Comparison of ENCODE assay signal across 17 cellular contexts in the genomic region with DNA sequence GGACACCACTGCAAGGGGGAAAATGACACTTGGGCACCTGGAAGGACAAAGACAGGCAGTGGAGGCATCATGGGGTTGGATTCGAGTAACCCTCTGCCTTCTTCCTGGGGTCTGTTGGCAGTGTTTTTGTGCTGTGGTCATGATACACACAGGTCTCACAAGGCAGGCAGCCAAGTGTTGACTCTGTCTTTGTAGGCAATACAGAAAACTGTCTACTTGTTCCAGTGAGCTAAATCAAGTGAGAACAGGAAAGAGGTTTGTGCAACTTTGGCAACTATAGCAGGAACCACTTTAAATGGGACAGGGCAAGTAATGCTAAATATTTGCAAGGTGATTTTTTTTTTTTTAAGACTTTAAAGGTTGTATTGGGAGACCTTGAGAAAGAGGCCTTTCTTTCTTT.
A peak's percentile ranks its signal among the peaks of the same experiment; 100 is the strongest.
DNase-seq lines count a peak whose midpoint lies in the region; ATAC-seq lines count a peak whose summit lies in the region.
"Had no signal": no experiment of that assay in that cellular context is flagged by ENCODE, and none has a peak within 500 bp of the region (broad histone marks: within the 10 kb centered on the region; RNA-seq: fewer than 3 reads in every experiment).

No MANE protein-coding gene starts in this region.

- peaks cover 0 to 29% (median 14%) of the 10 kb centered on the region in 10 experiments; a peak in 17 of 20 replicates for H3K4me1 ChIP-seq in BLaER1 treated with 17β-estradiol and CSF1 and Interleukin-3, amounts not matched to agents 10 nM and 100 nM
- H3K4me1 ChIP-seq: Peyer's patch had no signal

- no peaks in the 10 kb centered on the region for H4K20me1 ChIP-seq in BLaER1 treated with 17β-estradiol and CSF1 and Interleukin-3, amounts not matched to agents 10 nM and 100 nM

- DNase-seq in RPMI8226 = peak; percentile 51
- peak in 27 of 51 donors; percentile 4 to 65 (median 38) for DNase-seq in hypothalamus (lab: John Stamatoyannopoulos, UW)
- peak; percentile 56 for DNase-seq in pons (ENCODE audit: low spot score)
- DNase-seq in GDM1 (lab: John Stamatoyannopoulos, UW) = no peak
- DNase-seq in NCI-H526 treated with DMSO at 0.1 percent for 48 hours (lab: John Stamatoyannopoulos, UW) = no peak
- DNase-seq: CD8-positive, alpha-beta memory T cell; DMS153; IMR-90; NCI-H1417 treated with DMSO at 0.1 percent for 48 hours; NCI-H2029 treated with DMSO at 0.1 percent for 48 hours; NCI-H526; Peyer's patch; SHP77 had no signal

- H3K27ac ChIP-seq in BLaER1 treated with 17β-estradiol and CSF1 and Interleukin-3, amounts not matched to agents 10 nM and 100 nM = peak overlapping the region in 4 of 11 experiments; percentile 6 to 55 (median 22); a peak in 4 of 22 replicates
- H3K27ac ChIP-seq: Peyer's patch had no signal

- no peak for ATAC-seq in GM19463 (IDR thresholded peaks at IDR 0.05; ENCODE audit: unreplicated experiment)
- ATAC-seq: GM12878, HCT116 had no signal

- peaks cover 0 to 27% (median 17%) of the 10 kb centered on the region in 11 experiments; a peak in 15 of 22 replicates for H3K36me3 ChIP-seq in BLaER1 treated with 17β-estradiol and CSF1 and Interleukin-3, amounts not matched to agents 10 nM and 100 nM
- H3K36me3 ChIP-seq: Peyer's patch had no signal

- H3K4me2 ChIP-seq in BLaER1 treated with 17β-estradiol and CSF1 and Interleukin-3, amounts not matched to agents 10 nM and 100 nM = peak overlapping the region in 9 of 11 experiments; percentile 17 to 57 (median 45); a peak in 17 of 22 replicates

- H3K4me3 ChIP-seq in BLaER1 treated with 17β-estradiol and CSF1 and Interleukin-3, amounts not matched to agents 10 nM and 100 nM = no peak overlapping the region; a peak in 1 of 20 replicates
- H3K4me3 ChIP-seq: GM12878, Peyer's patch had no signal

- 0 out of 22 replicates have a peak overlapping the region, but pooled peaks of 1 of the 11 experiments have one; percentile 7 for H3K9ac ChIP-seq in BLaER1 treated with 17β-estradiol and CSF1 and Interleukin-3, amounts not matched to agents 10 nM and 100 nM

- no peaks in the 10 kb centered on the region for H3K27me3 ChIP-seq in BLaER1 treated with 17β-estradiol and CSF1 and Interleukin-3, amounts not matched to agents 10 nM and 100 nM
- H3K27me3 ChIP-seq: Peyer's patch had no signal

- peaks cover 8 to 47% (median 35%) of the 10 kb centered on the region in 11 experiments; a peak in 21 of 22 replicates for H3K9me3 ChIP-seq in BLaER1 treated with 17β-estradiol and CSF1 and Interleukin-3, amounts not matched to agents 10 nM and 100 nM (replicated peaks in 1 of 11)
- H3K9me3 ChIP-seq: Peyer's patch had no signal

Comparison
In these comparisons a context has a peak if more than half of its experiments do, and no peak if none do; other contexts are left out.
1. DNase-seq: peak in RPMI8226 (single experiment), hypothalamus (27 of 51) and pons (single experiment); none in GDM1 (single experiment) and NCI-H526 treated with DMSO at 0.1 percent for 48 hours (single experiment).